19 cellular contexts compared by ENCODE assay signal in genomic region chr14:56172074-56172473, GRCh38. TPM values are rescaled to one million over a fixed set of nuclear protein-coding genes. Genes with fewer than 3 reads are reported as not detected.
A peak's percentile ranks its signal among the peaks of the same experiment; 100 is the strongest.
DNase-seq lines count a peak whose midpoint lies in the region; ATAC-seq, FAIRE-seq and TF ChIP-seq lines count a peak whose summit lies in the region.
"Had no signal": no experiment of that assay in that cellular context is flagged by ENCODE, and none has a peak within 500 bp of the region (broad histone marks: within the 10 kb centered on the region; RNA-seq: fewer than 3 reads in every experiment).

No MANE protein-coding gene starts in this region.

- peaks cover 16% of the 10 kb centered on the region for H3K9me3 Mint-ChIP-seq in activated naive CD8-positive, alpha-beta T cell treated with anti-CD3 and anti-CD28 coated beads, Interleukin-2, amount 50 U/mL, for 24 hours
- H3K9me3 Mint-ChIP-seq in natural killer cell = peaks cover 3% of the 10 kb centered on the region in 2 donors

- ATAC-seq in activated naive CD8-positive, alpha-beta T cell treated with anti-CD3 and anti-CD28 coated beads, Interleukin-2, amount 50 U/mL, for 24 hours = no peak
- ATAC-seq in natural killer cell = peak in 1 of 3 donors; percentile 39
- ATAC-seq in left lobe of liver = no peak
- no peak for ATAC-seq in HG02840 (IDR thresholded peaks at IDR 0.05; ENCODE audit: low FRiP score, unreplicated experiment)
- ATAC-seq: sciatic nerve had no signal

- no peak for DNase-seq in HTR-8/SVneo (ENCODE audit: insufficient read length, low spot score)
- no peak for DNase-seq in activated naive CD8-positive, alpha-beta T cell treated with anti-CD3 and anti-CD28 coated beads, Interleukin-2, amount 50 U/mL, for 24 hours
- no peak for DNase-seq in natural killer cell
- no peak for DNase-seq in left lobe of liver (ENCODE audit: low spot score)
- DNase-seq in stimulated activated naive CD4-positive, alpha-beta T cell (lab: John Stamatoyannopoulos, UW) = no peak
- no peak for DNase-seq in NCI-H82 treated with DMSO at 0.1 percent for 48 hours (lab: John Stamatoyannopoulos, UW; ENCODE audit: unreplicated experiment)
- DNase-seq: central memory CD4-positive, alpha-beta T cell; effector memory CD4-positive, alpha-beta T cell; GOT3; Karpas-422; NCI-H1436; stimulated activated CD4-positive, alpha-beta T cell treated with anti-CD3 and anti-CD28 coated beads, Interleukin-4, amount 100 ng/mL, for 4 hours had no signal

- peaks cover 73% of the 10 kb centered on the region for H4K20me1 ChIP-seq in BLaER1

- H3K27me3 Mint-ChIP-seq in activated naive CD8-positive, alpha-beta T cell treated with anti-CD3 and anti-CD28 coated beads, Interleukin-2, amount 50 U/mL, for 24 hours = no peaks in the 10 kb centered on the region
- H3K27me3 Mint-ChIP-seq in natural killer cell (ENCODE audit: low read depth in 2 of 2) = no peaks in the 10 kb centered on the region
- H3K27me3 Mint-ChIP-seq: B cell had no signal

- H3K4me1 Mint-ChIP-seq in activated naive CD8-positive, alpha-beta T cell treated with anti-CD3 and anti-CD28 coated beads, Interleukin-2, amount 50 U/mL, for 24 hours = peaks cover 37% of the 10 kb centered on the region
- peaks cover 63 to 65% of the 10 kb centered on the region in 2 donors for H3K4me1 Mint-ChIP-seq in natural killer cell

- peaks cover 66% of the 10 kb centered on the region for H3K4me1 ChIP-seq in BLaER1

- H3K4me3 ChIP-seq in BLaER1 = no peak overlapping the region
- H3K4me3 ChIP-seq: lung had no signal

- no peak overlapping the region for H3K4me3 Mint-ChIP-seq in activated naive CD8-positive, alpha-beta T cell treated with anti-CD3 and anti-CD28 coated beads, Interleukin-2, amount 50 U/mL, for 24 hours
- H3K4me3 Mint-ChIP-seq in natural killer cell = peak overlapping the region; percentile 13
- H3K4me3 Mint-ChIP-seq: B cell had no signal

- H3K36me3 ChIP-seq in BLaER1 = peaks cover 86% of the 10 kb centered on the region
- H3K36me3 ChIP-seq: neutrophil had no signal

- no peak overlapping the region for H3K9ac ChIP-seq in BLaER1

- peak overlapping the region; percentile 63; the same call in 1 of the 2 replicates for H3K27ac ChIP-seq in BLaER1
- H3K27ac ChIP-seq: neutrophil had no signal

- intact Hi-C loops in natural killer cell (cut with micrococcal nuclease) = no loop called here

- FAIRE-seq in HTR-8/SVneo (lab: Jason Lieb, UNC) = peak; percentile 63
- FAIRE-seq: TTC549 had no signal

- H3K27ac Mint-ChIP-seq in activated naive CD8-positive, alpha-beta T cell treated with anti-CD3 and anti-CD28 coated beads, Interleukin-2, amount 50 U/mL, for 24 hours = peak overlapping the region; percentile 18
- peak overlapping the region in 1 of 2 donors; percentile 29 for H3K27ac Mint-ChIP-seq in natural killer cell
- H3K27ac Mint-ChIP-seq: B cell had no signal

- peak overlapping the region; percentile 62 for H3K4me2 ChIP-seq in BLaER1

- TF ChIP-seq CTCF in natural killer cell (IDR thresholded peaks at IDR 0.05) = no peak

- peaks cover 64% of the 10 kb centered on the region for H3K9me3 ChIP-seq in BLaER1
- H3K9me3 ChIP-seq: neutrophil had no signal

- H3K36me3 Mint-ChIP-seq in activated naive CD8-positive, alpha-beta T cell treated with anti-CD3 and anti-CD28 coated beads, Interleukin-2, amount 50 U/mL, for 24 hours (ENCODE audit: low read depth) = peaks cover 6% of the 10 kb centered on the region
- peaks cover 5% of the 10 kb centered on the region for H3K36me3 Mint-ChIP-seq in natural killer cell

- H3K27me3 ChIP-seq in BLaER1 = no peaks in the 10 kb centered on the region
- H3K27me3 ChIP-seq: neutrophil had no signal

RNA-seq across cellular contexts. Expression of gene PELI2, which starts 53.9 kb away (rescaled TPM):
- total RNA-seq in natural killer cell (10 to 100 TPM; 16.4 to 25.0 (median 24.9) TPM), left lobe of liver (1.1 TPM)
